Comparison of ENCODE assay signal across 10 cellular contexts in genomic region chr2:144520718-144521487, GRCh38. TPM values are rescaled to one million over a fixed set of nuclear protein-coding genes. Genes with fewer than 3 reads are reported as not detected.
DNase-seq lines count a peak whose midpoint lies in the region; ATAC-seq and TF ChIP-seq lines count a peak whose summit lies in the region.
"Had no signal": no experiment of that assay in that cellular context is flagged by ENCODE, and none has a peak within 500 bp of the region (broad histone marks: within the 10 kb centered on the region; RNA-seq: fewer than 3 reads in every experiment).

No MANE protein-coding gene starts in this region.

- intact Hi-C loops in left lung (cut with DNase I) (no loop called here), tibial artery (cut with DNase I; ENCODE audit: low total_unique reads) (loop anchor here (10.0 kb wide), 1 partner anchor 504 kb away; no protein-coding TSS in a partner anchor)

- TF ChIP-seq CTCF in cardiac fibroblast (IDR thresholded peaks at IDR 0.05; ENCODE audit: low read depth, low read length) (no peak), left lung (IDR thresholded peaks at IDR 0.05) (no peak), tibial artery (IDR thresholded peaks at IDR 0.05) (no peak)

- H3K36me3 Mint-ChIP-seq in activated naive CD4-positive, alpha-beta T cell treated with anti-CD3 and anti-CD28 coated beads, Interleukin-2, amount 50 U/mL, for 72 hours: peaks cover 5 to 10% of the 10 kb centered on the region in 2 donors

- no peaks in the 10 kb centered on the region for H3K9me3 ChIP-seq in left lung
- no peaks in the 10 kb centered on the region for H3K9me3 ChIP-seq in tibial artery

- ATAC-seq in left lung (peak; percentile 12), HG02763 (IDR thresholded peaks at IDR 0.05; ENCODE audit: unreplicated experiment) (no peak)
- ATAC-seq in activated naive CD4-positive, alpha-beta T cell treated with anti-CD3 and anti-CD28 coated beads, Interleukin-2, amount 50 U/mL, for 72 hours: no peak
- ATAC-seq: activated CD4-positive, CD25-positive, alpha-beta regulatory T cell treated with anti-CD3 and anti-CD28 coated beads, Interleukin-2, amount 50 U/mL, for 24 hours had no signal

- H3K4me1 ChIP-seq in left lung (peaks cover 0 to 43% of the 10 kb centered on the region in 2 donors), tibial artery (peaks cover 0 to 29% (median 5%) of the 10 kb centered on the region in 4 donors)

- H3K27me3 ChIP-seq in left lung (peaks cover 5 to 72% of the 10 kb centered on the region in 2 donors), tibial artery (no peaks in the 10 kb centered on the region)

- H3K4me3 ChIP-seq in cardiac fibroblast (replicated peaks in 1 of 2; ENCODE audit: low read depth in 2 of 2, low read length in 2 of 2) (peak overlapping the region; percentile 28 to 84), left lung (peak overlapping the region; percentile 21 to 65), tibial artery (peak overlapping the region; percentile 71 to 73)

- no peak overlapping the region for H3K27ac Mint-ChIP-seq in activated naive CD4-positive, alpha-beta T cell treated with anti-CD3 and anti-CD28 coated beads, Interleukin-2, amount 50 U/mL, for 72 hours

- peak overlapping the region; percentile 86 to 89 for H3K27ac ChIP-seq in left lung
- peak overlapping the region; percentile 97 to 99 for H3K27ac ChIP-seq in tibial artery

- no peaks in the 10 kb centered on the region for H3K9me3 Mint-ChIP-seq in activated naive CD4-positive, alpha-beta T cell treated with anti-CD3 and anti-CD28 coated beads, Interleukin-2, amount 50 U/mL, for 72 hours

- no peaks in the 10 kb centered on the region for H3K36me3 ChIP-seq in left lung
- no peaks in the 10 kb centered on the region for H3K36me3 ChIP-seq in tibial artery

- peak; percentile 71 for DNase-seq in NOMO-1 treated with DMSO at 0.1 percent for 48 hours (lab: John Stamatoyannopoulos, UW; ENCODE audit: unreplicated experiment)
- no peak for DNase-seq in NOMO-1 treated with dmso at 0.1 percent for 144 hours (lab: John Stamatoyannopoulos, UW; ENCODE audit: unreplicated experiment)
- peak; percentile 82 to 94 for DNase-seq in cardiac fibroblast (ENCODE audit: low read depth in 2 of 2)
- no peak for DNase-seq in left lung
- peak in 1 of 2 donors; percentile 29 for DNase-seq in tibial artery
- DNase-seq in activated naive CD4-positive, alpha-beta T cell treated with anti-CD3 and anti-CD28 coated beads, Interleukin-2, amount 50 U/mL, for 72 hours (ENCODE audit: low spot score in 2 of 2): no peak
- DNase-seq in HuH-7.5 (ENCODE audit: low spot score): no peak
- DNase-seq: 8988T had no signal

RNA-seq across cellular contexts. Expression of gene ZEB2, which starts 1.0 kb away (rescaled TPM):
- total RNA-seq in left lung: 100 to 1,000 TPM; 141 to 272 TPM
- total RNA-seq in activated naive CD4-positive, alpha-beta T cell treated with anti-CD3 and anti-CD28 coated beads, Interleukin-2, amount 50 U/mL, for 72 hours: 1 to 10 TPM; 4.1 to 6.1 TPM

Comparison
In these comparisons a context has a peak if more than half of its experiments do, and no peak if none do; other contexts are left out.
1. DNase-seq: peak in NOMO-1 treated with DMSO at 0.1 percent for 48 hours (single experiment) and cardiac fibroblast (2 of 2); none in NOMO-1 treated with dmso at 0.1 percent for 144 hours (single experiment), left lung (0 of 2), activated naive CD4-positive, alpha-beta T cell treated with anti-CD3 and anti-CD28 coated beads, Interleukin-2, amount 50 U/mL, for 72 hours (0 of 2) and HuH-7.5 (single experiment).
2. RNA of gene ZEB2, which starts 1.0 kb away (total RNA-seq): 141 to 272 TPM in left lung; 4.1 to 6.1 TPM in activated naive CD4-positive, alpha-beta T cell treated with anti-CD3 and anti-CD28 coated beads, Interleukin-2, amount 50 U/mL, for 72 hours; every median in the first group is over 10 times any median in the second.
3. Peak in every context shown above with its lines, with median percentiles within 50 percentile points of each other: H3K4me3 ChIP-seq.